In the genomic region with DNA sequence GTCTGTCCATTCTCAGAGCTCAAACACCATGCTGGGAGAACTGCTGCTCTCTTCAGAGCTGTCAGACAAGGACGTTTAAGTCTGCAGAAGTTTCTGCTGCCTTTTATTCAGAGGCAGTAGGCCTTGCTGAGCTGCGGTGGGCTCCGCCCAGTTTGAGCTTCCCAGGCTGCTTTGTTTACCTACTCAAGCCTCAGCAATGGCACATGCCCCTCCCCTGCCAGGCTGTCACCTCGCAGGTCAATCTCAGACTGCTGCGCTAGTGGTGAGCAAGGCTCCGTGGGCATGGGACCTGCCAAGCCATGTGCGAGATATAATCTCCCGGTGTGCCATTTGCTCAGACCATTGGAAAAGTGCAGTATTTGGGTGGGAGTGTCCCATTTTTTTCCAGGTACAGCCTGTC, we compare ENCODE assay signal across 4 cellular contexts. TPM values are rescaled to one million over a fixed set of nuclear protein-coding genes. Genes with fewer than 3 reads are reported as not detected.
"Had no signal": no experiment of that assay in that cellular context is flagged by ENCODE, and none has a peak within 500 bp of the region (broad histone marks: within the 10 kb centered on the region; RNA-seq: fewer than 3 reads in every experiment).

No MANE protein-coding gene starts in this region.

RNA-seq across cellular contexts. Expression of a gene that starts 8.6 kb away (rescaled TPM):
- total RNA-seq: GM23248, H7, HepG2, HT1080 had no signal
